Comparison of ENCODE assay signal across 28 cellular contexts in the genomic region with DNA sequence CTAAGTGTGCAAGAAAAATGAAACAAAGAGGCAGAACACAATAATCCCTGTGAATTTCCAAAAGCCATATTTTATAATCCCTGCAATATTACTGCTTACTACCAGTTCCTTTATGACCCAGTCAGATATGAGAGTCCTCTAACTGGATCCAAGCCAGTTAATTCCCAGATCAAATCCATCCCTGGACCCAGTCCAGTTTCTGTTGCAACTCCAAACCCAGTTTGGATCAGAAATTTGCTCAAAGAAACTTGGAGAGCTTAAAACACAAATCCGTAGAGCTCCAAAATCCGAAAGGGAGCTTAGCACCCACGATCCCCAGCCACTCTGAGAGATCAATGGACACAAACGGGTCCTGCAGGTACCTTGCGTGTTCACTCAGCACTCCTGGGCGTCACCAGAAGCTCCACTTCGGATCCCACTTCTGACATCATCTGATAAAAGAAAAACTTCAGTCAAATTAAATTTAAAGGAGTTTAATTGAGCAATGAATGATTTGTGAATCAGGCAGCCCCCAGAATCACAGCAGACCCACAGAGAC.
"Had no signal": no experiment of that assay in that cellular context is flagged by ENCODE, and none has a peak within 500 bp of the region (broad histone marks: within the 10 kb centered on the region; RNA-seq: fewer than 3 reads in every experiment).

No MANE protein-coding gene starts in this region.

- H3K27me3 ChIP-seq: dorsolateral prefrontal cortex, right atrium auricular region, stomach, testis, tibial nerve, upper lobe of left lung had no signal

- H3K4me3 ChIP-seq: dorsolateral prefrontal cortex, lower lobe of right lung, mucosa of descending colon, prostate gland, right atrium auricular region, smooth muscle cell, stomach, testis, tibial nerve, upper lobe of left lung had no signal

- H3K4me1 ChIP-seq: lower lobe of right lung, prostate gland, right atrium auricular region, stomach, testis, upper lobe of left lung had no signal

- DNase-seq: central memory CD4-positive, alpha-beta T cell; dorsolateral prefrontal cortex; effector CD4-positive, alpha-beta T cell; foreskin melanocyte; hypothalamus; immature natural killer cell; islet precursor cell; kidney glomerular epithelial cell; left colon; left ventricle myocardium superior; lower lobe of right lung; mucosa of descending colon; naive thymus-derived CD4-positive, alpha-beta T cell; nephron progenitor cell; nucleus accumbens; stimulated activated CD4-positive, alpha-beta T cell treated with anti-CD3 and anti-CD28 coated beads, Interleukin-12 subunit alpha, Interleukin-12 subunit beta, amount 100 ng/mL, for 4 hours; stimulated activated CD4-positive, alpha-beta T cell treated with anti-CD3 and anti-CD28 coated beads, Interleukin-1b, Interleukin-23, amount 100 ng/mL, for 48 hours; stimulated activated CD4-positive, alpha-beta T cell treated with anti-CD3 and anti-CD28 coated beads, Interleukin-4, amount 100 ng/mL, for 24 hours; stimulated activated naive CD4-positive, alpha-beta T cell treated with Interleukin-2 at 50 U/mL for 16 hours; stomach; substantia nigra; testis; upper lobe of left lung had no signal

- H3K9me3 ChIP-seq: lower lobe of right lung, mucosa of descending colon, prostate gland, right atrium auricular region, stomach, testis, tibial nerve, upper lobe of left lung had no signal

- H3K27ac ChIP-seq: dorsolateral prefrontal cortex, lower lobe of right lung, prostate gland, right atrium auricular region, stomach, testis, upper lobe of left lung had no signal

- H3K36me3 ChIP-seq: lower lobe of right lung, prostate gland, right atrium auricular region, stomach, tibial nerve, upper lobe of left lung had no signal

- ATAC-seq: left colon; left ventricle myocardium superior; lower lobe of right lung; mucosa of descending colon; naive thymus-derived CD4-positive, alpha-beta T cell; stimulated activated effector memory CD8-positive, alpha-beta T cell treated with anti-CD3 and anti-CD28 coated beads, Interleukin-12 subunit alpha, Interleukin-12 subunit beta, amount 100 ng/mL, for 72 hours had no signal
